17 cellular contexts compared by ENCODE assay signal in genomic region chr12:121560392-121561021, GRCh38. TPM values are rescaled to one million over a fixed set of nuclear protein-coding genes. Genes with fewer than 3 reads are reported as not detected.
DNase-seq lines count a peak whose midpoint lies in the region; ATAC-seq and TF ChIP-seq lines count a peak whose summit lies in the region.
"Had no signal": no experiment of that assay in that cellular context is flagged by ENCODE, and none has a peak within 500 bp of the region (broad histone marks: within the 10 kb centered on the region; RNA-seq: fewer than 3 reads in every experiment).

No MANE protein-coding gene starts in this region.

- H4K8ac ChIP-seq in mesenchymal stem cell (ENCODE audit: low read length), result no peak overlapping the region

- H3K18ac ChIP-seq in mesenchymal stem cell (ENCODE audit: low read depth in 1 of 2, low read length in 2 of 2), result no peak overlapping the region

- TF ChIP-seq CTCF in mammary epithelial cell (conservative IDR thresholded peaks at IDR 0.05 in 1 of 2, IDR thresholded peaks at IDR 0.05 in 1 of 2; ENCODE audit: extremely low read depth in 1 of 2, insufficient read depth in 1 of 2, low read depth in 1 of 2, low read length in 2 of 2) (no peak), testis (IDR thresholded peaks at IDR 0.05) (no peak)

- 18% methylated on average over 7 of the region's 8 CpGs for WGBS in mammary epithelial cell (ENCODE audit: low coverage, missing lambda C conversion rate)
- 95% methylated on average over 8 of the region's 8 CpGs for WGBS in mesenchymal stem cell
- 90 to 91% methylated on average over 8 of the region's 8 CpGs for WGBS in testis, 2 donors

- H3K9ac ChIP-seq in HUES48 (ENCODE audit: low read depth, low read length) (no peak overlapping the region), mammary epithelial cell (ENCODE audit: insufficient read depth, low read length) (no peak overlapping the region), mesenchymal stem cell (ENCODE audit: low read length) (no peak overlapping the region)

- H3K27ac Mint-ChIP-seq in activated naive CD4-positive, alpha-beta T cell treated with anti-CD3 and anti-CD28 coated beads for 36 hours, result peak overlapping the region; percentile 24
- H3K27ac Mint-ChIP-seq in stimulated activated naive B cell treated with anti-CD40 and anti-IgM and Interleukin-4, amounts not matched to agents 10 μg/mL and 1 μg/mL and 100 μg/mL, for 72 hours, result peak overlapping the region; percentile 95

- H2BK120ac ChIP-seq in mesenchymal stem cell (ENCODE audit: low read depth, low read length), result no peak overlapping the region

- no peaks in the 10 kb centered on the region for H3K79me2 ChIP-seq in mammary epithelial cell (ENCODE audit: insufficient read depth, low read length)

- no peak overlapping the region for H2BK15ac ChIP-seq in mesenchymal stem cell (ENCODE audit: low read depth, poor library complexity, severe bottlenecking)

- no peaks in the 10 kb centered on the region for H4K20me1 ChIP-seq in mammary epithelial cell (ENCODE audit: insufficient read depth, low read length)

- no peak for TF ChIP-seq POLR2A in testis (IDR thresholded peaks at IDR 0.05)

- H3K4ac ChIP-seq in mesenchymal stem cell (ENCODE audit: low read depth in 1 of 2, low read length in 2 of 2), result no peak overlapping the region

- H2AFZ ChIP-seq in mammary epithelial cell (ENCODE audit: low read depth, low read length) (peak overlapping the region; percentile 21), mesenchymal stem cell (ENCODE audit: low read depth, low read length) (no peak overlapping the region)

- BruUV-seq in mammary epithelial cell (replicated peaks; lab: Mats Ljungman, UMichigan), result no TSS peak

- H3K9me3 ChIP-seq in HUES48 (ENCODE audit: control insufficient read depth, insufficient read depth, low read length) (no peaks in the 10 kb centered on the region), mammary epithelial cell (replicated peaks; ENCODE audit: insufficient read depth, low read length) (no peaks in the 10 kb centered on the region), mesenchymal stem cell (ENCODE audit: control insufficient read depth, low read length) (no peaks in the 10 kb centered on the region), testis (no peaks in the 10 kb centered on the region)
- H3K9me3 ChIP-seq: body of pancreas, neutrophil had no signal

- H3K36me3 Mint-ChIP-seq in activated naive CD4-positive, alpha-beta T cell treated with anti-CD3 and anti-CD28 coated beads for 36 hours (ENCODE audit: low read depth), result no peaks in the 10 kb centered on the region
- peaks cover 3% of the 10 kb centered on the region in 2 donors for H3K36me3 Mint-ChIP-seq in stimulated activated naive B cell treated with anti-CD40 and anti-IgM and Interleukin-4, amounts not matched to agents 10 μg/mL and 1 μg/mL and 100 μg/mL, for 72 hours

- peak overlapping the region; percentile 24 for H3K27ac ChIP-seq in HUES48 (ENCODE audit: low read depth, low read length)
- no peak overlapping the region for H3K27ac ChIP-seq in mammary epithelial cell (ENCODE audit: insufficient read depth, low read depth, low read length)
- no peak overlapping the region for H3K27ac ChIP-seq in mesenchymal stem cell (ENCODE audit: low read length, poor library complexity, severe bottlenecking)
- no peak overlapping the region for H3K27ac ChIP-seq in testis
- H3K27ac ChIP-seq: body of pancreas, dorsolateral prefrontal cortex, neutrophil had no signal

- H2BK5ac ChIP-seq in mesenchymal stem cell (ENCODE audit: low read depth, low read length, poor library complexity, severe bottlenecking), result no peak overlapping the region

- no peak overlapping the region for H3K14ac ChIP-seq in mesenchymal stem cell (ENCODE audit: low read length in 2 of 2)

- peaks cover 11% of the 10 kb centered on the region for H3K4me1 Mint-ChIP-seq in activated naive CD4-positive, alpha-beta T cell treated with anti-CD3 and anti-CD28 coated beads for 36 hours (ENCODE audit: low read depth)
- H3K4me1 Mint-ChIP-seq in stimulated activated naive B cell treated with anti-CD40 and anti-IgM and Interleukin-4, amounts not matched to agents 10 μg/mL and 1 μg/mL and 100 μg/mL, for 72 hours, result peaks cover 38 to 51% of the 10 kb centered on the region in 2 donors

- no peak overlapping the region for H4K91ac ChIP-seq in mesenchymal stem cell (ENCODE audit: low read length)

- DNase-seq in activated naive CD4-positive, alpha-beta T cell treated with anti-CD3 and anti-CD28 coated beads for 36 hours, result no peak
- no peak for DNase-seq in activated naive CD4-positive, alpha-beta T cell treated with Interleukin-2 at 50 U/mL for 16 hours
- DNase-seq in mammary epithelial cell, result no peak
- peak; percentile 81 for DNase-seq in stimulated activated naive B cell treated with anti-CD40 and anti-IgM and Interleukin-4, amounts not matched to agents 10 μg/mL and 1 μg/mL and 100 μg/mL, for 72 hours
- DNase-seq in effector CD8-positive, alpha-beta T cell (lab: John Stamatoyannopoulos, UW), result no peak
- DNase-seq in mesenchymal stem cell, result no peak
- no peak for DNase-seq in testis
- DNase-seq: activated gamma-delta T cell treated with Interleukin-2 at 50 U/mL for 16 hours, body of pancreas, DMS 273 treated with DMSO at 0.1 percent for 48 hours, dorsolateral prefrontal cortex, KG1, NCI-H1694, NCI-H526 treated with DMSO at 0.1 percent for 48 hours, T1000 had no signal

- no peaks in the 10 kb centered on the region for H3K79me1 ChIP-seq in mesenchymal stem cell (replicated peaks; ENCODE audit: low read length, poor library complexity, severe bottlenecking)

- H3K27me3 ChIP-seq in HUES48 (ENCODE audit: control insufficient read depth, insufficient read depth, low read length) (no peaks in the 10 kb centered on the region), mammary epithelial cell (ENCODE audit: insufficient read depth, low read length) (peaks cover 2% of the 10 kb centered on the region), mesenchymal stem cell (ENCODE audit: control insufficient read depth in 1 of 2, insufficient read depth in 1 of 2, low read length in 2 of 2) (no peaks in the 10 kb centered on the region), testis (no peaks in the 10 kb centered on the region)
- H3K27me3 ChIP-seq: body of pancreas, dorsolateral prefrontal cortex, neutrophil had no signal

- intact Hi-C loops in activated naive CD4-positive, alpha-beta T cell treated with anti-CD3 and anti-CD28 coated beads for 36 hours (cut with micrococcal nuclease), result no loop called here
- intact Hi-C loops in mammary epithelial cell (cut with micrococcal nuclease) (no loop called here), testis (cut with DNase I; ENCODE audit: low total_unique reads) (no loop called here)

- no peaks in the 10 kb centered on the region for H3K9me3 Mint-ChIP-seq in activated naive CD4-positive, alpha-beta T cell treated with anti-CD3 and anti-CD28 coated beads for 36 hours
- peaks cover 0 to 3% of the 10 kb centered on the region in 2 donors for H3K9me3 Mint-ChIP-seq in stimulated activated naive B cell treated with anti-CD40 and anti-IgM and Interleukin-4, amounts not matched to agents 10 μg/mL and 1 μg/mL and 100 μg/mL, for 72 hours

- no peak overlapping the region for H3K23ac ChIP-seq in mesenchymal stem cell (ENCODE audit: low read length in 2 of 2)

- no peak overlapping the region for H3K4me3 Mint-ChIP-seq in activated naive CD4-positive, alpha-beta T cell treated with anti-CD3 and anti-CD28 coated beads for 36 hours
- H3K4me3 Mint-ChIP-seq in stimulated activated naive B cell treated with anti-CD40 and anti-IgM and Interleukin-4, amounts not matched to agents 10 μg/mL and 1 μg/mL and 100 μg/mL, for 72 hours, result peak overlapping the region; percentile 68 to 79

- no peak overlapping the region for H3K4me2 ChIP-seq in mammary epithelial cell (ENCODE audit: insufficient read depth, low read depth, low read length)
- no peak overlapping the region for H3K4me2 ChIP-seq in mesenchymal stem cell (ENCODE audit: low read length, poor library complexity, severe bottlenecking)

- dilution Hi-C loops in mammary epithelial cell (cut with HindIII; ENCODE audit: low sequenced_read_pairs), result loop anchor here (5.0 kb wide), 3 partner anchors 38 to 197 kb away; no protein-coding TSS in a partner anchor

- H3K27me3 Mint-ChIP-seq in activated naive CD4-positive, alpha-beta T cell treated with anti-CD3 and anti-CD28 coated beads for 36 hours (ENCODE audit: low read depth), result no peaks in the 10 kb centered on the region
- H3K27me3 Mint-ChIP-seq in stimulated activated naive B cell treated with anti-CD40 and anti-IgM and Interleukin-4, amounts not matched to agents 10 μg/mL and 1 μg/mL and 100 μg/mL, for 72 hours, result no peaks in the 10 kb centered on the region

- H3K36me3 ChIP-seq in HUES48 (ENCODE audit: control insufficient read depth, insufficient read depth, low read length), result peaks cover 69% of the 10 kb centered on the region
- H3K36me3 ChIP-seq in mammary epithelial cell (ENCODE audit: insufficient read depth, low read length), result no peaks in the 10 kb centered on the region
- H3K36me3 ChIP-seq in mesenchymal stem cell (ENCODE audit: control insufficient read depth in 1 of 2, insufficient read depth in 2 of 2, low read depth in 1 of 2, low read length in 2 of 2), result peaks cover 5 to 7% of the 10 kb centered on the region in 2 experiments
- H3K36me3 ChIP-seq in testis (ENCODE audit: low read depth, missing control alignments), result no peaks in the 10 kb centered on the region
- H3K36me3 ChIP-seq: neutrophil had no signal

- peak; percentile 87 to 91 for ATAC-seq in stimulated activated naive B cell treated with anti-CD40 and anti-IgM and Interleukin-4, amounts not matched to agents 10 μg/mL and 1 μg/mL and 100 μg/mL, for 72 hours (replicated peaks)
- ATAC-seq: body of pancreas had no signal

- H2BK12ac ChIP-seq in mesenchymal stem cell (ENCODE audit: low read length in 2 of 2), result no peak overlapping the region

- CTCF ChIA-PET in activated naive CD4-positive, alpha-beta T cell treated with anti-CD3 and anti-CD28 coated beads for 36 hours (lab: Charles Lee), result no interaction called here
- CTCF ChIA-PET in mammary epithelial cell (lab: Charles Lee; ENCODE audit: low non-redundant PET), result no interaction called here

- no peaks in the 10 kb centered on the region for H3K4me1 ChIP-seq in HUES48 (ENCODE audit: control insufficient read depth, insufficient read depth, low read length)
- H3K4me1 ChIP-seq in mammary epithelial cell (ENCODE audit: insufficient read depth, low read length), result no peaks in the 10 kb centered on the region
- no peaks in the 10 kb centered on the region for H3K4me1 ChIP-seq in mesenchymal stem cell (ENCODE audit: control insufficient read depth, insufficient read depth, low read depth, low read length)
- no peaks in the 10 kb centered on the region for H3K4me1 ChIP-seq in testis
- H3K4me1 ChIP-seq: body of pancreas had no signal

- no peak overlapping the region for H2AK5ac ChIP-seq in mesenchymal stem cell (ENCODE audit: low read length, severe bottlenecking)

- in situ Hi-C loops in mammary epithelial cell (cut with MboI; ENCODE audit: low sequenced_read_pairs in 2 of 2), result no loop called here

- H3K4me3 ChIP-seq in HUES48 (ENCODE audit: low read depth, low read length) (no peak overlapping the region), mammary epithelial cell (replicated peaks in 1 of 3; ENCODE audit: insufficient read depth in 1 of 3, low read depth in 2 of 3, low read length in 3 of 3) (no peak overlapping the region), mesenchymal stem cell (ENCODE audit: insufficient read depth in 1 of 2, low read depth in 1 of 2, low read length in 2 of 2) (no peak overlapping the region), testis (no peak overlapping the region)
- H3K4me3 ChIP-seq: body of pancreas, dorsolateral prefrontal cortex had no signal

RNA-seq across cellular contexts. Expression of gene KDM2B, which starts 20.3 kb away (rescaled TPM):
- 10 to 100 TPM; 22.7 to 23.8 TPM for total RNA-seq in activated naive CD4-positive, alpha-beta T cell treated with anti-CD3 and anti-CD28 coated beads for 36 hours
- 10 to 100 TPM; 18.3 to 21.7 TPM for total RNA-seq in mammary epithelial cell
- 14.3 TPM for polyA plus RNA-seq in mammary epithelial cell
- polyA minus RNA-seq in mammary epithelial cell, result 20.8 TPM
- 15.0 TPM for polyA plus RNA-seq in mesenchymal stem cell (2013, experiment 1 of 2)
- polyA plus RNA-seq in mesenchymal stem cell (2013, experiment 2 of 2), result 13.5 TPM
- 10 to 100 TPM; 54.9 to 59.8 TPM for total RNA-seq in testis
- 30.4 TPM for polyA plus RNA-seq in testis (ENCODE audit: insufficient read depth, low read depth, low replicate concordance)
